Comparison of ENCODE assay signal across 2 cellular contexts in genomic region chr1:227900571-227901051, GRCh38.
TF ChIP-seq lines count a peak whose summit lies in the region.

No MANE protein-coding gene starts in this region.

TF ChIP-seq in WTC11, 78 proteins besides CTCF, POLR2A, EP300 and RAD21:
- no peak for TF ChIP-seq ZNF671 (CRISPR knock-in tag; IDR thresholded peaks at IDR 0.05)
- no peak for TF ChIP-seq RELA (CRISPR knock-in tag; IDR thresholded peaks at IDR 0.05; ENCODE audit: borderline replicate concordance)
- no peak for TF ChIP-seq PREB (CRISPR knock-in tag; IDR thresholded peaks at IDR 0.05; ENCODE audit: borderline replicate concordance)
- TF ChIP-seq MLX (CRISPR knock-in tag; IDR thresholded peaks at IDR 0.05) = no peak
- TF ChIP-seq FOXP4 (CRISPR knock-in tag; IDR thresholded peaks at IDR 0.05) = no peak
- TF ChIP-seq USF1 (CRISPR knock-in tag; IDR thresholded peaks at IDR 0.05) = no peak
- no peak for TF ChIP-seq ZNF396 (CRISPR knock-in tag; IDR thresholded peaks at IDR 0.05; ENCODE audit: borderline replicate concordance)
- TF ChIP-seq TEAD4 (CRISPR knock-in tag; IDR thresholded peaks at IDR 0.05) = no peak
- no peak for TF ChIP-seq ZNF416 (CRISPR knock-in tag; IDR thresholded peaks at IDR 0.05)

TF ChIP-seq in HepG2, 621 proteins besides CTCF, POLR2A, EP300 and RAD21:
- peak; percentile 58 for TF ChIP-seq MNT (IDR thresholded peaks at IDR 0.05)
- TF ChIP-seq ZNF839 (CRISPR knock-in tag; IDR thresholded peaks at IDR 0.05; ENCODE audit: borderline replicate concordance) = no peak
- TF ChIP-seq DPF2 (CRISPR knock-in tag; IDR thresholded peaks at IDR 0.05; ENCODE audit: borderline replicate concordance, low read depth) = no peak
TF ChIP-seq in HepG2: peak in this region for 1.
